ENCODE assay signal across 23 cellular contexts in genomic region chr3:98800401-98800800, GRCh38. TPM values are rescaled to one million over a fixed set of nuclear protein-coding genes. Genes with fewer than 3 reads are reported as not detected.
"Had no signal": no experiment of that assay in that cellular context is flagged by ENCODE, and none has a peak within 500 bp of the region (broad histone marks: within the 10 kb centered on the region; RNA-seq: fewer than 3 reads in every experiment).

No MANE protein-coding gene starts in this region.

- H3K36me3 ChIP-seq: colonic mucosa, thoracic aorta had no signal

- H3K27me3 ChIP-seq: colonic mucosa, dorsolateral prefrontal cortex, heart left ventricle, neural progenitor cell, upper lobe of left lung had no signal

- H3K4me3 ChIP-seq: colonic mucosa, dorsolateral prefrontal cortex, heart left ventricle, lower lobe of right lung, neural progenitor cell, thoracic aorta, upper lobe of left lung had no signal

- H3K27ac ChIP-seq: colonic mucosa, heart left ventricle, lower lobe of right lung, neural progenitor cell, thoracic aorta, upper lobe of left lung had no signal

- DNase-seq: activated CD4-positive, alpha-beta memory T cell treated with anti-CD3 and anti-CD28 coated beads, Interleukin-2, amount 10 ng/mL, durations not matched to agents 7 days and 5 days; activated CD4-positive, alpha-beta T cell treated with anti-CD3 and anti-CD28 coated beads, Interleukin-2, amount 10 ng/mL, durations not matched to agents 24 days and 14 days; activated effector memory CD4-positive, alpha-beta T cell treated with Interleukin-2 at 50 U/mL for 16 hours; activated naive CD4-positive, alpha-beta T cell treated with anti-CD3 and anti-CD28 coated beads for 36 hours; activated T-cell treated with anti-CD3 and anti-CD28 coated beads, Interleukin-2, amount 50 U/mL, for 72 hours; colonic mucosa; dorsolateral prefrontal cortex; effector memory CD8-positive, alpha-beta T cell; heart left ventricle; lower lobe of right lung; naive thymus-derived CD4-positive, alpha-beta T cell; posterior cingulate gyrus; stimulated activated CD4-positive, alpha-beta T cell treated with anti-CD3 and anti-CD28 coated beads, Interleukin-2, amount 100 ng/mL, for 48 hours; stimulated activated CD8-positive, alpha-beta memory T cell treated with anti-CD3 and anti-CD28 coated beads, Interleukin-4, amount 100 ng/mL, for 48 hours; stimulated activated naive B cell treated with anti-CD40 and anti-IgM and Interleukin-4, amounts not matched to agents 10 μg/mL and 1 μg/mL and 100 μg/mL, for 72 hours; upper lobe of left lung had no signal

- H3K4me1 ChIP-seq: colonic mucosa, heart left ventricle, lower lobe of right lung, neural progenitor cell, upper lobe of left lung had no signal

- H3K9me3 ChIP-seq: colonic mucosa, heart left ventricle, lower lobe of right lung, thoracic aorta, upper lobe of left lung had no signal

- FAIRE-seq: endothelial cell of umbilical vein, islet of Langerhans had no signal

- H3K4me1 Mint-ChIP-seq: activated CD4-positive, alpha-beta memory T cell treated with anti-CD3 and anti-CD28 coated beads, Interleukin-2, amount 10 ng/mL, durations not matched to agents 7 days and 5 days; activated CD4-positive, alpha-beta T cell treated with anti-CD3 and anti-CD28 coated beads, Interleukin-2, amount 10 ng/mL, durations not matched to agents 24 days and 14 days; brain; naive thymus-derived CD4-positive, alpha-beta T cell; neural progenitor cell; stimulated activated naive B cell treated with anti-CD40 and anti-IgM and Interleukin-4, amounts not matched to agents 10 μg/mL and 1 μg/mL and 100 μg/mL, for 72 hours had no signal

- ATAC-seq: activated T-cell treated with anti-CD3 and anti-CD28 coated beads, Interleukin-2, amount 50 U/mL, for 72 hours; effector memory CD8-positive, alpha-beta T cell; left lobe of liver; lower lobe of right lung; naive thymus-derived CD4-positive, alpha-beta T cell; stimulated activated naive B cell treated with anti-CD40 and anti-IgM and Interleukin-4, amounts not matched to agents 10 μg/mL and 1 μg/mL and 100 μg/mL, for 72 hours had no signal

- H3K9me3 Mint-ChIP-seq: activated CD4-positive, alpha-beta memory T cell treated with anti-CD3 and anti-CD28 coated beads, Interleukin-2, amount 10 ng/mL, durations not matched to agents 7 days and 5 days; activated CD4-positive, alpha-beta T cell treated with anti-CD3 and anti-CD28 coated beads, Interleukin-2, amount 10 ng/mL, durations not matched to agents 24 days and 14 days; activated naive CD4-positive, alpha-beta T cell treated with anti-CD3 and anti-CD28 coated beads for 36 hours; effector memory CD8-positive, alpha-beta T cell; stimulated activated naive B cell treated with anti-CD40 and anti-IgM and Interleukin-4, amounts not matched to agents 10 μg/mL and 1 μg/mL and 100 μg/mL, for 72 hours had no signal

- H3K27me3 Mint-ChIP-seq: activated CD4-positive, alpha-beta memory T cell treated with anti-CD3 and anti-CD28 coated beads, Interleukin-2, amount 10 ng/mL, durations not matched to agents 7 days and 5 days; activated CD4-positive, alpha-beta T cell treated with anti-CD3 and anti-CD28 coated beads, Interleukin-2, amount 10 ng/mL, durations not matched to agents 24 days and 14 days; brain; naive thymus-derived CD4-positive, alpha-beta T cell; stimulated activated naive B cell treated with anti-CD40 and anti-IgM and Interleukin-4, amounts not matched to agents 10 μg/mL and 1 μg/mL and 100 μg/mL, for 72 hours had no signal

- H3K27ac Mint-ChIP-seq: activated CD4-positive, alpha-beta memory T cell treated with anti-CD3 and anti-CD28 coated beads, Interleukin-2, amount 10 ng/mL, durations not matched to agents 7 days and 5 days; activated CD4-positive, alpha-beta T cell treated with anti-CD3 and anti-CD28 coated beads, Interleukin-2, amount 10 ng/mL, durations not matched to agents 24 days and 14 days; activated naive CD4-positive, alpha-beta T cell treated with anti-CD3 and anti-CD28 coated beads for 36 hours; activated T-cell treated with anti-CD3 and anti-CD28 coated beads, Interleukin-2, amount 50 U/mL, for 72 hours; effector memory CD8-positive, alpha-beta T cell; naive thymus-derived CD4-positive, alpha-beta T cell; neural progenitor cell; stimulated activated naive B cell treated with anti-CD40 and anti-IgM and Interleukin-4, amounts not matched to agents 10 μg/mL and 1 μg/mL and 100 μg/mL, for 72 hours had no signal

- H3K4me3 Mint-ChIP-seq: activated CD4-positive, alpha-beta memory T cell treated with anti-CD3 and anti-CD28 coated beads, Interleukin-2, amount 10 ng/mL, durations not matched to agents 7 days and 5 days; activated CD4-positive, alpha-beta T cell treated with anti-CD3 and anti-CD28 coated beads, Interleukin-2, amount 10 ng/mL, durations not matched to agents 24 days and 14 days; activated naive CD4-positive, alpha-beta T cell treated with anti-CD3 and anti-CD28 coated beads for 36 hours; activated T-cell treated with anti-CD3 and anti-CD28 coated beads, Interleukin-2, amount 50 U/mL, for 72 hours; brain; effector memory CD8-positive, alpha-beta T cell; naive thymus-derived CD4-positive, alpha-beta T cell; neural progenitor cell; stimulated activated naive B cell treated with anti-CD40 and anti-IgM and Interleukin-4, amounts not matched to agents 10 μg/mL and 1 μg/mL and 100 μg/mL, for 72 hours had no signal

RNA-seq across cellular contexts. Expression of gene ST3GAL6, which starts 37.3 kb away (rescaled TPM):
- total RNA-seq: activated CD4-positive, alpha-beta memory T cell treated with anti-CD3 and anti-CD28 coated beads, Interleukin-2, amount 10 ng/mL, durations not matched to agents 7 days and 5 days; activated CD4-positive, alpha-beta T cell treated with anti-CD3 and anti-CD28 coated beads, Interleukin-2, amount 10 ng/mL, durations not matched to agents 24 days and 14 days; activated naive CD4-positive, alpha-beta T cell treated with anti-CD3 and anti-CD28 coated beads for 36 hours; T-helper 2 cell treated with Interferon-gamma antibody and Interleukin-4, amounts not matched to agents 100 ng/mL and 5 ng/mL, for 36 hours had no signal
